Comparison of ENCODE assay signal across 8 cellular contexts in the genomic region with DNA sequence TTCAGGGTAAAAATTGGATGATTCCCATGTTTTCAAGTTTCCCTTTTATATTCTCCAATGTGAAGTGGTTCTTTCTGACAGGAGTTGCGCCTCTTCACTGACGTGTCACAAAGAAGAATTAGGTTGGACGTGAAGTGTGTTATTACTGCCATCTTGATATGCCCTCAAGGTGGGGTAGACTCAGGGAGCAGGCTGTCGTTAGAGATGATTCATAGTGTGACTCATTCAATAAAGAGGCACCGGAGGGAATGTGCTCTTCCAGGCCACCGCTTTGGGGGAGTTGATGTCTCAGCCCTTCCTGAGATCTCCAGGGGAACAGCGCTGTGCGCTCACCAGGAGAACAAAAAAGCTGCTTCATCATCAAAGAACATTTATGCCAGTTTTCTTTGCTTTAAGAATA. TPM values are rescaled to one million over a fixed set of nuclear protein-coding genes. Genes with fewer than 3 reads are reported as not detected.
A peak's percentile ranks its signal among the peaks of the same experiment; 100 is the strongest.
DNase-seq lines count a peak whose midpoint lies in the region; ATAC-seq and TF ChIP-seq lines count a peak whose summit lies in the region.

No MANE protein-coding gene starts in this region.

- no peaks in the 10 kb centered on the region for H3K9me2 ChIP-seq in GM23248 (ENCODE audit: insufficient read depth)

- H2AFZ ChIP-seq in GM23248, result no peak overlapping the region
- H2AFZ ChIP-seq in osteoblast (ENCODE audit: low read length), result peak overlapping the region; percentile 13

- H3K79me2 ChIP-seq in GM23248 (ENCODE audit: insufficient read depth) (peaks cover 5% of the 10 kb centered on the region), osteoblast (ENCODE audit: insufficient read depth, low read length) (peaks cover 6% of the 10 kb centered on the region)

- H3K9ac ChIP-seq in GM23248, result peak overlapping the region; percentile 43; the same call in 1 of the 2 replicates

- no peak for TF ChIP-seq CTCF in AG04449 (IDR thresholded peaks at IDR 0.05; ENCODE audit: insufficient read depth, low read length, missing control alignments)
- no peak for TF ChIP-seq CTCF in RWPE1 (conservative IDR thresholded peaks at IDR 0.05; ENCODE audit: low read depth)
- TF ChIP-seq CTCF in osteoblast (IDR thresholded peaks at IDR 0.05; ENCODE audit: extremely low read depth, low read depth, low read length), result no peak

- H3K36me3 ChIP-seq in GM23248 (ENCODE audit: low read depth) (no peaks in the 10 kb centered on the region), osteoblast (ENCODE audit: insufficient read depth, low read length) (no peaks in the 10 kb centered on the region)

- ATAC-seq in GM18867 (IDR thresholded peaks at IDR 0.05; ENCODE audit: unreplicated experiment) (no peak), GM19463 (IDR thresholded peaks at IDR 0.05; ENCODE audit: unreplicated experiment) (no peak)

- DNase-seq in AG04449 (ENCODE audit: low read depth, low spot score), result peak; percentile 37
- peak; percentile 95 for DNase-seq in GM23248
- peak; percentile 98 for DNase-seq in RWPE1 (ENCODE audit: low spot score)
- DNase-seq in caudate nucleus (lab: John Stamatoyannopoulos, UW), result peak in 39 of 61 donors; percentile 27 to 93 (median 58)
- DNase-seq in osteoblast (ENCODE audit: insufficient read length, low spot score, missing footprints), result peak; percentile 98
- no peak for DNase-seq in T-helper 9 cell

- peaks cover 10% of the 10 kb centered on the region for H3F3A ChIP-seq in GM23248 (ENCODE audit: insufficient read depth)

- H3K4me3 ChIP-seq in AG04449 (ENCODE audit: low read depth, low read length), result no peak overlapping the region
- H3K4me3 ChIP-seq in GM23248, result 0 out of 2 replicates have a peak overlapping the region, but pooled peaks have one; percentile 17
- peak overlapping the region; percentile 12 for H3K4me3 ChIP-seq in osteoblast (ENCODE audit: insufficient read depth, low read length)

- CTCF ChIA-PET in AG04449 (lab: Yijun Ruan, JAX), result interaction anchor here (0.6 to 2.2 kb wide), 5 partner anchors 13 to 365 kb away, joined by 3 to 5 read pairs (median 3); no protein-coding TSS in a partner anchor
- CTCF ChIA-PET in RWPE1 (lab: Yijun Ruan, JAX), result interaction anchor here (0.6 kb wide), 1 partner anchor 39 kb away, joined by 3 read pairs; no protein-coding TSS in a partner anchor

- no peaks in the 10 kb centered on the region for H4K20me1 ChIP-seq in GM23248 (ENCODE audit: insufficient read depth)
- H4K20me1 ChIP-seq in osteoblast (ENCODE audit: insufficient read depth, low read length), result peaks cover 4% of the 10 kb centered on the region

- H3K9me3 ChIP-seq in GM23248 (ENCODE audit: low read depth) (no peaks in the 10 kb centered on the region), osteoblast (ENCODE audit: low read depth, low read length) (no peaks in the 10 kb centered on the region)

- H3K27ac ChIP-seq in GM23248, result peak overlapping the region; percentile 48
- H3K27ac ChIP-seq in RWPE1, result peak overlapping the region; percentile 62
- peak overlapping the region; percentile 70 for H3K27ac ChIP-seq in caudate nucleus (ENCODE audit: low read depth, low read length)
- peak overlapping the region; percentile 29 for H3K27ac ChIP-seq in osteoblast (ENCODE audit: low read depth, low read length)

- in situ Hi-C loops in GM23248 (cut with MboI), result no loop called here

- whole genome bisulfite sequencing in GM23248 (ENCODE audit: low coverage in 1 of 2, low lambda C conversion rate in 2 of 2, missing lambda C conversion rate in 2 of 2), 2 experiments, result 24 to 27% methylated on average over 8 of the region's 8 CpGs

- POLR2A ChIA-PET in AG04449 (lab: Yijun Ruan, JAX), result no interaction called here
- POLR2A ChIA-PET in RWPE1 (lab: Yijun Ruan, JAX; ENCODE audit: low non-redundant PET), result no interaction called here

- H3K27me3 ChIP-seq in GM23248 (replicated peaks; ENCODE audit: insufficient read depth) (0 out of 2 replicates have a peak, but pooled peaks cover 3% of the 10 kb centered on the region), osteoblast (ENCODE audit: insufficient read depth, low read length) (no peaks in the 10 kb centered on the region)

- H3K4me2 ChIP-seq in GM23248 (ENCODE audit: unreplicated experiment) (peak overlapping the region; percentile 43), osteoblast (ENCODE audit: insufficient read depth, low read length) (peak overlapping the region; percentile 49)

- H3K4me1 ChIP-seq in GM23248 (ENCODE audit: insufficient read depth) (peaks cover 8% of the 10 kb centered on the region), osteoblast (ENCODE audit: insufficient read depth, low read length) (peaks cover 25% of the 10 kb centered on the region)

RNA-seq across cellular contexts. Expression of a gene that starts 3.6 kb away (rescaled TPM):
- total RNA-seq in GM23248 (2014; rRNA removed; shearing (Covaris generic)), result 4.0 and 5.1 TPM in 2 replicates
- 2.7 and 3.9 TPM in 2 replicates for polyA plus RNA-seq in GM23248 (2016; fragmentation: Nextera tagmentation; extraction: Ambion mirVana)
- 6.5 TPM in 2 replicates for total RNA-seq in osteoblast

RNA-seq across cellular contexts. Expression of a gene that starts 43.1 kb away (rescaled TPM):
- total RNA-seq in GM23248 (2014; rRNA removed; shearing (Covaris generic)), result not detected in 2 replicates
- polyA plus RNA-seq in GM23248 (2016; fragmentation: Nextera tagmentation; extraction: Ambion mirVana), result not detected in 2 replicates
- not detected in 2 replicates for total RNA-seq in osteoblast
